ENCODE assay signal across 23 cellular contexts in genomic region chr7:45524373-45524913, GRCh38. TPM values are rescaled to one million over a fixed set of nuclear protein-coding genes. Genes with fewer than 3 reads are reported as not detected.
"Had no signal": no experiment of that assay in that cellular context is flagged by ENCODE, and none has a peak within 500 bp of the region (broad histone marks: within the 10 kb centered on the region; RNA-seq: fewer than 3 reads in every experiment).

No MANE protein-coding gene starts in this region.

- H3K27ac ChIP-seq: cardiac muscle cell, esophagus muscularis mucosa, suprapubic skin, vagina had no signal

- DNase-seq: activated B cell treated with CpG ODN at 0.5 μM for 24 hours; activated CD4-positive, alpha-beta T cell treated with anti-CD3 and anti-CD28 coated beads for 48 hours; activated CD8-positive, alpha-beta T cell treated with anti-CD3 and anti-CD28 coated beads for 36 hours; activated naive CD4-positive, alpha-beta T cell; activated naive CD8-positive, alpha-beta T cell treated with anti-CD3 and anti-CD28 coated beads for 36 hours; activated T-cell treated with anti-CD3 and anti-CD28 coated beads, Interleukin-2, amount 50 U/mL, for 1 hour; amygdala; dermis blood vessel endothelial cell; effector memory CD4-positive, alpha-beta T cell; hypothalamus; mammary epithelial cell; nephron progenitor cell; nucleus accumbens; posterior cingulate gyrus; stimulated activated CD4-positive, alpha-beta T cell treated with anti-CD3 and anti-CD28 coated beads, Interleukin-2, amount 100 ng/mL, for 24 hours; T-helper 2 cell; trophoblast cell had no signal

- ATAC-seq: activated CD8-positive, alpha-beta T cell treated with anti-CD3 and anti-CD28 coated beads for 36 hours; activated T-helper 17 cell treated with anti-CD3 and anti-CD28 coated beads, Interleukin-2, amount 50 U/mL, for 72 hours; left lobe of liver had no signal

- H3K4me1 ChIP-seq: suprapubic skin, vagina had no signal

- H3K27me3 ChIP-seq: cardiac muscle cell, esophagus muscularis mucosa, suprapubic skin, vagina had no signal

RNA-seq across cellular contexts. Expression of gene ADCY1, which starts 49.7 kb away (rescaled TPM):
- total RNA-seq: activated B cell treated with CpG ODN at 0.5 μM for 24 hours had no signal
